21 cellular contexts compared by ENCODE assay signal in the genomic region with DNA sequence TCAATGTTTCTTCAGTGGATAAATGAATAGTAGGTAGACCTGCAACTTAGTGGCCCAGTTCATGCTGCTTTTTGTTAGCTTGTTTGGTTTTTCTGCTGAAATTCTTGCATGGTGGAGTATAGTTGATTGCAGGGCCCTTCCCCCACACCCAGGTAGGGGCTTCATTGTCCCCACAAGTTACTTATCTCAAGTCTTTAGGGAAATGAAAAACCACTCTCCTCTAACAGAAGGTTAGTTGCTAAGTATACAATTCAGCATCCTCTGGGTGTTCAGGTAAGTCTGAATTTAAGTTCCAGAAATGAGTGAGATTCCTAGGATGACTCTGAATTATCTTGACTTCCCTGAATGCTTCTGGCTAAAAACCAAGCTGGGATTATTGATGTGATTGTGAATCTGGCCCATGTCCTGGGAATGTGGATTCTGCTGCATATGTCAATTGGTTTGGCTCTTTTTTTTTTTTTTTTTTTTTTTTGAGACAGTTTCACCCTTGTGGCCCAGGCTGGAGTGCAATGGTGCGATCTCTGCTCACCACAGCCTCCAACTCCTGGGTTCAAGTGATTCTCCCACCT.
"Had no signal": no experiment of that assay in that cellular context is flagged by ENCODE, and none has a peak within 500 bp of the region (broad histone marks: within the 10 kb centered on the region; RNA-seq: fewer than 3 reads in every experiment).

No MANE protein-coding gene starts in this region.

- H3K9me3 ChIP-seq: breast epithelium, lower lobe of right lung, tibial nerve, uterus had no signal

- H3K27me3 ChIP-seq: breast epithelium, tibial nerve, uterus had no signal

- ATAC-seq: activated CD8-positive, alpha-beta T cell treated with anti-CD3 and anti-CD28 coated beads for 36 hours; activated naive CD8-positive, alpha-beta T cell treated with anti-CD3 and anti-CD28 coated beads, Interleukin-2, amount 50 U/mL, for 24 hours; esophagus mucosa; left colon; lower lobe of right lung had no signal

- H3K36me3 ChIP-seq: breast epithelium, uterus had no signal

- H3K4me1 ChIP-seq: breast epithelium, lower lobe of right lung, uterus had no signal

- H3K9me3 Mint-ChIP-seq: activated B cell treated with CpG ODN at 0.5 μM for 24 hours; activated CD4-positive, alpha-beta T cell treated with anti-CD3 and anti-CD28 coated beads, Interleukin-2, amount 10 ng/mL, durations not matched to agents 24 days and 14 days; activated CD8-positive, alpha-beta T cell treated with anti-CD3 and anti-CD28 coated beads for 36 hours; activated naive CD4-positive, alpha-beta T cell treated with anti-CD3 and anti-CD28 coated beads, Interleukin-2, amount 10 ng/mL, durations not matched to agents 7 days and 5 days; activated naive CD8-positive, alpha-beta T cell treated with anti-CD3 and anti-CD28 coated beads, Interleukin-2, amount 50 U/mL, for 24 hours; activated T-cell treated with anti-CD3 and anti-CD28 coated beads, Interleukin-2, amount 50 U/mL, for 24 hours; activated T-helper 2 cell treated with anti-CD3 and anti-CD28 coated beads, Interferon-gamma antibody, Interleukin-2, Interleukin-4, amounts not matched to agents 10 μg/mL and 5 μg/mL and 100 μg/mL, durations not matched to agents 14 hours and 24 hours and 36 hours; nephron; stimulated activated naive CD8-positive, alpha-beta T cell treated with anti-CD3 and anti-CD28 coated beads, Interleukin-15, Interleukin-2, amounts not matched to agents 100 ng/mL and 50 ng/mL, for 24 hours had no signal

- H3K4me1 Mint-ChIP-seq: activated naive CD4-positive, alpha-beta T cell treated with anti-CD3 and anti-CD28 coated beads, Interleukin-2, amount 10 ng/mL, durations not matched to agents 7 days and 5 days; nephron had no signal

- H3K4me3 ChIP-seq: breast epithelium, lower lobe of right lung, tibial nerve, uterus had no signal

- H3K27ac ChIP-seq: breast epithelium, lower lobe of right lung, tibial nerve, uterus had no signal

- H3K4me3 Mint-ChIP-seq: activated B cell treated with CpG ODN at 0.5 μM for 24 hours; activated CD4-positive, alpha-beta T cell treated with anti-CD3 and anti-CD28 coated beads, Interleukin-2, amount 10 ng/mL, durations not matched to agents 24 days and 14 days; activated CD8-positive, alpha-beta T cell treated with anti-CD3 and anti-CD28 coated beads for 36 hours; activated naive CD4-positive, alpha-beta T cell treated with anti-CD3 and anti-CD28 coated beads, Interleukin-2, amount 10 ng/mL, durations not matched to agents 7 days and 5 days; activated naive CD8-positive, alpha-beta T cell treated with anti-CD3 and anti-CD28 coated beads, Interleukin-2, amount 50 U/mL, for 24 hours; activated T-cell treated with anti-CD3 and anti-CD28 coated beads, Interleukin-2, amount 50 U/mL, for 24 hours; nephron; stimulated activated naive CD8-positive, alpha-beta T cell treated with anti-CD3 and anti-CD28 coated beads, Interleukin-15, Interleukin-2, amounts not matched to agents 100 ng/mL and 50 ng/mL, for 24 hours had no signal

- H3K27ac Mint-ChIP-seq: activated B cell treated with CpG ODN at 0.5 μM for 24 hours; activated CD4-positive, alpha-beta T cell treated with anti-CD3 and anti-CD28 coated beads, Interleukin-2, amount 10 ng/mL, durations not matched to agents 24 days and 14 days; activated CD8-positive, alpha-beta T cell treated with anti-CD3 and anti-CD28 coated beads for 36 hours; activated naive CD4-positive, alpha-beta T cell treated with anti-CD3 and anti-CD28 coated beads, Interleukin-2, amount 10 ng/mL, durations not matched to agents 7 days and 5 days; activated naive CD8-positive, alpha-beta T cell treated with anti-CD3 and anti-CD28 coated beads, Interleukin-2, amount 50 U/mL, for 24 hours; activated T-cell treated with anti-CD3 and anti-CD28 coated beads, Interleukin-2, amount 50 U/mL, for 24 hours; activated T-helper 2 cell treated with anti-CD3 and anti-CD28 coated beads, Interferon-gamma antibody, Interleukin-2, Interleukin-4, amounts not matched to agents 10 μg/mL and 5 μg/mL and 100 μg/mL, durations not matched to agents 14 hours and 24 hours and 36 hours; nephron; stimulated activated naive CD8-positive, alpha-beta T cell treated with anti-CD3 and anti-CD28 coated beads, Interleukin-15, Interleukin-2, amounts not matched to agents 100 ng/mL and 50 ng/mL, for 24 hours had no signal

- H3K27me3 Mint-ChIP-seq: activated B cell treated with CpG ODN at 0.5 μM for 24 hours; activated CD4-positive, alpha-beta T cell treated with anti-CD3 and anti-CD28 coated beads, Interleukin-2, amount 10 ng/mL, durations not matched to agents 24 days and 14 days; activated CD8-positive, alpha-beta T cell treated with anti-CD3 and anti-CD28 coated beads for 36 hours; activated naive CD4-positive, alpha-beta T cell treated with anti-CD3 and anti-CD28 coated beads, Interleukin-2, amount 10 ng/mL, durations not matched to agents 7 days and 5 days; activated naive CD8-positive, alpha-beta T cell treated with anti-CD3 and anti-CD28 coated beads, Interleukin-2, amount 50 U/mL, for 24 hours; activated T-cell treated with anti-CD3 and anti-CD28 coated beads, Interleukin-2, amount 50 U/mL, for 24 hours; stimulated activated naive CD8-positive, alpha-beta T cell treated with anti-CD3 and anti-CD28 coated beads, Interleukin-15, Interleukin-2, amounts not matched to agents 100 ng/mL and 50 ng/mL, for 24 hours had no signal

- DNase-seq: activated B cell treated with CpG ODN at 0.5 μM for 24 hours; activated CD4-positive, alpha-beta T cell treated with anti-CD3 and anti-CD28 coated beads, Interleukin-2, amount 10 ng/mL, durations not matched to agents 24 days and 14 days; activated CD8-positive, alpha-beta T cell treated with anti-CD3 and anti-CD28 coated beads for 36 hours; activated naive CD4-positive, alpha-beta T cell treated with anti-CD3 and anti-CD28 coated beads, Interleukin-2, amount 10 ng/mL, durations not matched to agents 7 days and 5 days; activated naive CD8-positive, alpha-beta T cell treated with anti-CD3 and anti-CD28 coated beads, Interleukin-2, amount 50 U/mL, for 24 hours; activated T-cell treated with anti-CD3 and anti-CD28 coated beads, Interleukin-2, amount 50 U/mL, for 24 hours; aorta; cortex of kidney; islet precursor cell; left colon; lower lobe of right lung; midbrain; nucleus accumbens; stimulated activated CD4-positive, alpha-beta T cell treated with anti-CD3 and anti-CD28 coated beads, Interleukin-1b, Interleukin-23, amount 100 ng/mL, for 48 hours; uterus had no signal
